Comparison of ENCODE assay signal across 1 cellular context in genomic region chr21:38788275-38788911, GRCh38.
TF ChIP-seq lines count a peak whose summit lies in the region.

No MANE protein-coding gene starts in this region.

TF ChIP-seq in H1, 55 proteins besides CTCF, POLR2A, EP300 and RAD21 (continued from another document):
- TF ChIP-seq, protein P1, sequence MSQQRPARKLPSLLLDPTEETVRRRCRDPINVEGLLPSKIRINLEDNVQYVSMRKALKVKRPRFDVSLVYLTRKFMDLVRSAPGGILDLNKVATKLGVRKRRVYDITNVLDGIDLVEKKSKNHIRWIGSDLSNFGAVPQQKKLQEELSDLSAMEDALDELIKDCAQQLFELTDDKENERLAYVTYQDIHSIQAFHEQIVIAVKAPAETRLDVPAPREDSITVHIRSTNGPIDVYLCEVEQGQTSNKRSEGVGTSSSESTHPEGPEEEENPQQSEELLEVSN (IDR thresholded peaks at IDR 0.05): no peak
- no peak for TF ChIP-seq SRF (IDR thresholded peaks at IDR 0.05; ENCODE audit: low read depth, low read length)
- TF ChIP-seq SUZ12 (IDR thresholded peaks at IDR 0.05; ENCODE audit: low read length): no peak
- no peak for TF ChIP-seq CBX8 (IDR thresholded peaks at IDR 0.05; ENCODE audit: borderline replicate concordance, low read depth, low read length)
- no peak for TF ChIP-seq BCL11A (IDR thresholded peaks at IDR 0.05; ENCODE audit: low read depth in 2 of 2, low read length in 2 of 2)
- TF ChIP-seq BRCA1 (IDR thresholded peaks at IDR 0.05; ENCODE audit: low read depth, low read length): no peak
- no peak for TF ChIP-seq RFX5 (IDR thresholded peaks at IDR 0.05; ENCODE audit: borderline replicate concordance, low read depth, low read length)
- TF ChIP-seq TAF7 (optimal IDR thresholded peaks at IDR 0.05; ENCODE audit: borderline replicate concordance, low read depth, low read length): no peak
- no peak for TF ChIP-seq KDM5A (IDR thresholded peaks at IDR 0.05; ENCODE audit: low read length)
- no peak for TF ChIP-seq EGR1 (IDR thresholded peaks at IDR 0.05; ENCODE audit: borderline replicate concordance, low read depth, low read length)
